24 cellular contexts compared by ENCODE assay signal in genomic region chr9:22463205-22463604, GRCh38. TPM values are rescaled to one million over a fixed set of nuclear protein-coding genes. Genes with fewer than 3 reads are reported as not detected.
DNase-seq lines count a peak whose midpoint lies in the region; ATAC-seq, FAIRE-seq and TF ChIP-seq lines count a peak whose summit lies in the region.
"Had no signal": no experiment of that assay in that cellular context is flagged by ENCODE, and none has a peak within 500 bp of the region (broad histone marks: within the 10 kb centered on the region; RNA-seq: fewer than 3 reads in every experiment).

No MANE protein-coding gene starts in this region.

- H3F3A ChIP-seq in GM23338 (replicated peaks; ENCODE audit: low read depth), result no peaks in the 10 kb centered on the region

- H3K4me2 ChIP-seq in GM23338, result no peak overlapping the region

- no peak overlapping the region for H2AFZ ChIP-seq in GM23338

- H3K9me3 ChIP-seq in HEK293 (ENCODE audit: control insufficient read depth, insufficient read depth, low read depth, low read length), result no peaks in the 10 kb centered on the region
- H3K9me3 ChIP-seq: SJCRH30 had no signal

- H3K27me3 Mint-ChIP-seq in GM23338 (ENCODE audit: insufficient read depth, low read depth, poor library complexity), result no peaks in the 10 kb centered on the region

- no peak overlapping the region for H3K4me3 ChIP-seq in HEK293 (ENCODE audit: low read depth, low read length)
- no peak overlapping the region for H3K4me3 ChIP-seq in epithelial cell of esophagus (ENCODE audit: low read length)
- H3K4me3 ChIP-seq in GM23338, result no peak overlapping the region
- H3K4me3 ChIP-seq: SJCRH30 had no signal

- H3K79me2 ChIP-seq in GM23338 (replicated peaks; ENCODE audit: insufficient read depth), result no peaks in the 10 kb centered on the region

- ATAC-seq in GM18867 (IDR thresholded peaks at IDR 0.05; ENCODE audit: unreplicated experiment) (no peak), GM23338 (no peak)
- ATAC-seq: Panc1, SK-N-SH treated with all-trans-retinoic acid at 6 μM for 48 hours had no signal

- H3K36me3 Mint-ChIP-seq in GM23338 (ENCODE audit: low read depth), result no peaks in the 10 kb centered on the region

- H3K36me3 ChIP-seq in HEK293 (ENCODE audit: control insufficient read depth in 2 of 2, insufficient read depth in 1 of 2, low read length in 2 of 2), result no peaks in the 10 kb centered on the region
- H3K36me3 ChIP-seq in GM23338 (ENCODE audit: insufficient read depth), result no peaks in the 10 kb centered on the region
- H3K36me3 ChIP-seq: SJCRH30 had no signal

- no peaks in the 10 kb centered on the region for H4K20me1 ChIP-seq in GM23338 (replicated peaks; ENCODE audit: insufficient read depth)

- H3K27me3 ChIP-seq in GM23338 (ENCODE audit: insufficient read depth), result no peaks in the 10 kb centered on the region
- H3K27me3 ChIP-seq: SJCRH30 had no signal

- H3K4me3 Mint-ChIP-seq in GM23338, result no peak overlapping the region

- peak; percentile 33 for DNase-seq in RCC 7860 (ENCODE audit: low spot score)
- peak; percentile 25 for DNase-seq in epithelial cell of esophagus (ENCODE audit: low read depth)
- DNase-seq in renal cortical epithelial cell (ENCODE audit: low read depth), result peak; percentile 11
- DNase-seq in SW 1271 (lab: John Stamatoyannopoulos, UW), result no peak
- no peak for DNase-seq in GM23338 (ENCODE audit: low spot score)
- DNase-seq: Calu3, DMS79 treated with DMSO at 0.1 percent for 48 hours, GF-D8, IMR-90, KG1, NCI-H1092, NCI-H1436, NCI-H187 treated with DMSO at 0.1 percent for 48 hours, NCI-H2171 treated with DMSO at 0.1 percent for 48 hours, NCI-H446, NCI-H524 treated with DMSO at 0.1 percent for 48 hours, NCI-H82 had no signal

- no peak for FAIRE-seq in RCC 7860 (lab: Jason Lieb, UNC)
- FAIRE-seq: GM12891 had no signal

- H3K4me1 Mint-ChIP-seq in GM23338, result no peaks in the 10 kb centered on the region

- TF ChIP-seq CTCF in HEK293 (tag by site-specific recombination; IDR thresholded peaks at IDR 0.05), result no peak
- TF ChIP-seq CTCF in epithelial cell of esophagus (IDR thresholded peaks at IDR 0.05; ENCODE audit: insufficient read depth, low read depth, low read length, missing control alignments), result no peak
- no peak for TF ChIP-seq CTCF in GM23338 (conservative IDR thresholded peaks at IDR 0.05; ENCODE audit: low read depth in 2 of 2)

- H3K9me2 ChIP-seq in GM23338 (ENCODE audit: insufficient read depth), result no peaks in the 10 kb centered on the region

- no peaks in the 10 kb centered on the region for H3K9me3 Mint-ChIP-seq in GM23338

- no peak overlapping the region for H3K27ac ChIP-seq in HEK293 (ENCODE audit: extremely low read depth, low read depth, low read length)
- H3K27ac ChIP-seq in GM23338 (ENCODE audit: low read depth), result no peak overlapping the region
- H3K27ac ChIP-seq: SJCRH30 had no signal

- H3K4me1 ChIP-seq in HEK293 (ENCODE audit: control insufficient read depth, insufficient read depth, low read length) (no peaks in the 10 kb centered on the region), GM23338 (ENCODE audit: insufficient read depth) (no peaks in the 10 kb centered on the region)
- H3K4me1 ChIP-seq: SJCRH30 had no signal

- no peak overlapping the region for H3K27ac Mint-ChIP-seq in GM23338

- POLR2A ChIA-PET in HEK293 (lab: Yijun Ruan, JAX), result no interaction called here

- CTCF ChIA-PET in HEK293 (lab: Yijun Ruan, JAX), result interaction anchor here (0.6 to 3.1 kb wide), 4 partner anchors 11 to 215 kb away, joined by 3 to 23 read pairs (median 4); no protein-coding TSS in a partner anchor

TF ChIP-seq in HEK293, 187 proteins besides CTCF, POLR2A, EP300 and RAD21:
- no peak for TF ChIP-seq KLF8 (tag by site-specific recombination; IDR thresholded peaks at IDR 0.05)
- TF ChIP-seq ZNF121 (tag by site-specific recombination; IDR thresholded peaks at IDR 0.05), result no peak
- TF ChIP-seq ZNF112 (tag by site-specific recombination; IDR thresholded peaks at IDR 0.05), result 0 out of 2 replicates have a peak, but pooled peaks have one; percentile 19

TF ChIP-seq in GM23338, 12 proteins besides CTCF, POLR2A, EP300 and RAD21 (continues in another document):
- TF ChIP-seq ZNF114 (CRISPR knock-in tag; IDR thresholded peaks at IDR 0.05) (no peak), ZNF462 (CRISPR knock-in tag; IDR thresholded peaks at IDR 0.05) (no peak), CREB1 (CRISPR knock-in tag; IDR thresholded peaks at IDR 0.05; ENCODE audit: low read depth) (no peak), STAT1 (IDR thresholded peaks at IDR 0.05; ENCODE audit: unreplicated experiment) (no peak), NANOG (IDR thresholded peaks at IDR 0.05; ENCODE audit: borderline replicate concordance) (no peak), EZH2phosphoT487 (IDR thresholded peaks at IDR 0.05; ENCODE audit: unreplicated experiment) (no peak)

RNA-seq across cellular contexts. Expression of gene DMRTA1, which starts 16.6 kb away (rescaled TPM):
- 2.8 and 5.5 TPM in 2 replicates for total RNA-seq in renal cortical epithelial cell
- total RNA-seq in GM23338 (2014; rRNA removed; shearing (Covaris generic)), result 6.9 and 8.8 TPM in 2 replicates
- polyA plus RNA-seq in GM23338 (2016; fragmentation: Nextera tagmentation; extraction: Ambion mirVana), result 3.3 and 4.1 TPM in 2 replicates
- polyA plus RNA-seq: BJ had no signal

Comparison
In these comparisons a context has a peak if more than half of its experiments do, and no peak if none do; other contexts are left out.
1. DNase-seq: peak in RCC 7860 (single experiment), epithelial cell of esophagus (single experiment) and renal cortical epithelial cell (single experiment); none in SW 1271 (0 of 2) and GM23338 (single experiment).